In the genomic region with DNA sequence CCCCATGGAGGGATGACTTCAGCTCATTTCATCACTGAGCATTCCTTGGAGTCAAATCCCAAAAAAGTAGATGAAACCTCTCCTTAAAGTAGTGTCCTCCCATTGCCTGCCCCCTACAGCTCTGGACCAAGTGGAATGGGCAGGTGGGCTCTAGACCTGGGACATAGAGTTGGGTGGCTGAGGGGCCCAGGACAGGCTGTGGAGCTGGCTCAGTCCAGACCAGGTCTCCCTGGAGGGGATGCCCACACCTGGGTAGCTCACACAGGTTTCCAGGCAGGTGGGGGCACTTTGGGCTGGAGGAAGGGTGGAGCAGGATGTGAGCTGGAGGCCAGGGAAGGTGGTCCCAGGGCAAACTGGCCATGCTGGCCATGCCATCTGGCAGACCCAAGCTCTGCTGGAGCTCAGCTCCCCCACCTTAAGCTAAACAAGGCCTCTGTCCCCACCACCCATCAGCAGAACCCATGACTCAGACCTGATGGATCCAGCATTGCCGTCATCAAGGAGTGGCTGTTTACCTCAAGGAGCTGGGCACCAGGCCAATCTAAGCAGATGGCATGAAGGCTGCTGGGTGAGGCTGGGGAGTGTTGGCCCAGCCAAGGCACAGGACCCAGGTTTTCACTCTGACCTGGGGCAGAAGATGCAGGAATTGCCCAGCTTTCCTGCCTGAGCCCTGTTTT, we compare ENCODE assay signal across 10 cellular contexts. TPM values are rescaled to one million over a fixed set of nuclear protein-coding genes. Genes with fewer than 3 reads are reported as not detected.
DNase-seq lines count a peak whose midpoint lies in the region; ATAC-seq and TF ChIP-seq lines count a peak whose summit lies in the region.
"Had no signal": no experiment of that assay in that cellular context is flagged by ENCODE, and none has a peak within 500 bp of the region (broad histone marks: within the 10 kb centered on the region; RNA-seq: fewer than 3 reads in every experiment).

No MANE protein-coding gene starts in this region.

- TF ChIP-seq CTCF in HFFc6 (IDR thresholded peaks at IDR 0.05) (no peak), osteocyte (IDR thresholded peaks at IDR 0.05) (no peak), WTC11 (IDR thresholded peaks at IDR 0.05) (no peak)

- ATAC-seq in GM18861 (IDR thresholded peaks at IDR 0.05; ENCODE audit: unreplicated experiment) = no peak
- no peak for ATAC-seq in WTC11

- H3K27ac Mint-ChIP-seq in HFFc6 (peak overlapping the region; percentile 63), osteocyte (ENCODE audit: unreplicated experiment) (no peak overlapping the region), WTC11 (no peak overlapping the region)

- POLR2A ChIA-PET in WTC11 (lab: Charles Lee) = no interaction called here

- CTCF ChIA-PET in WTC11 (lab: Charles Lee) = interaction anchor here (1.8 kb wide), 1 partner anchor 9 kb away, joined by 4 read pairs; no protein-coding TSS in a partner anchor

- H3K27me3 Mint-ChIP-seq in HFFc6 (ENCODE audit: insufficient read depth) (peaks cover 8% of the 10 kb centered on the region), osteocyte (ENCODE audit: unreplicated experiment) (peaks cover 3% of the 10 kb centered on the region), WTC11 (ENCODE audit: low read depth) (peaks cover 24% of the 10 kb centered on the region)

- peak; percentile 71 for DNase-seq in AG08395 (ENCODE audit: low spot score)
- peak; percentile 90 for DNase-seq in HFFc6
- peak; percentile 45 for DNase-seq in T1000 (lab: John Stamatoyannopoulos, UW)
- peak; percentile 86 for DNase-seq in kidney glomerular epithelial cell (lab: John Stamatoyannopoulos, UW)
- no peak for DNase-seq in effector CD8-positive, alpha-beta T cell (lab: John Stamatoyannopoulos, UW)
- no peak for DNase-seq in osteocyte (ENCODE audit: extremely low spot score, unreplicated experiment)
- DNase-seq in WTC11 (ENCODE audit: low spot score) = no peak
- DNase-seq: activated naive CD4-positive, alpha-beta T cell treated with anti-CD3 and anti-CD28 coated beads, Interleukin-2, amount 50 U/mL, for 16 hours; NCI-H1092 had no signal

- H3K9me3 Mint-ChIP-seq in HFFc6 = no peaks in the 10 kb centered on the region
- no peaks in the 10 kb centered on the region for H3K9me3 Mint-ChIP-seq in osteocyte (ENCODE audit: unreplicated experiment)
- no peaks in the 10 kb centered on the region for H3K9me3 Mint-ChIP-seq in WTC11

- H3K36me3 Mint-ChIP-seq in HFFc6 (ENCODE audit: low read depth) (0 out of 2 replicates have a peak, but pooled peaks cover 5% of the 10 kb centered on the region), osteocyte (ENCODE audit: unreplicated experiment) (no peaks in the 10 kb centered on the region), WTC11 (no peaks in the 10 kb centered on the region)

- H3K4me3 Mint-ChIP-seq in HFFc6 = no peak overlapping the region; the same call in 1 of the 2 replicates
- no peak overlapping the region for H3K4me3 Mint-ChIP-seq in osteocyte (ENCODE audit: unreplicated experiment)
- H3K4me3 Mint-ChIP-seq in WTC11 = no peak overlapping the region

- H3K4me1 Mint-ChIP-seq in HFFc6 (ENCODE audit: low read depth) (peaks cover 62% of the 10 kb centered on the region), osteocyte (ENCODE audit: unreplicated experiment) (peaks cover 12% of the 10 kb centered on the region), WTC11 (no peaks in the 10 kb centered on the region)

TF ChIP-seq in WTC11, 78 proteins besides CTCF, POLR2A, EP300 and RAD21:
- no peak for TF ChIP-seq IRF2 (CRISPR knock-in tag; IDR thresholded peaks at IDR 0.05; ENCODE audit: borderline replicate concordance, low read depth)
- TF ChIP-seq, protein P1, sequence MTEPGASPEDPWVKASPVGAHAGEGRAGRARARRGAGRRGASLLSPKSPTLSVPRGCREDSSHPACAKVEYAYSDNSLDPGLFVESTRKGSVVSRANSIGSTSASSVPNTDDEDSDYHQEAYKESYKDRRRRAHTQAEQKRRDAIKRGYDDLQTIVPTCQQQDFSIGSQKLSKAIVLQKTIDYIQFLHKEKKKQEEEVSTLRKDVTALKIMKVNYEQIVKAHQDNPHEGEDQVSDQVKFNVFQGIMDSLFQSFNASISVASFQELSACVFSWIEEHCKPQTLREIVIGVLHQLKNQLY (CRISPR knock-in tag; IDR thresholded peaks at IDR 0.05) = no peak
- no peak for TF ChIP-seq OVOL2 (CRISPR knock-in tag; IDR thresholded peaks at IDR 0.05; ENCODE audit: borderline replicate concordance)
- no peak for TF ChIP-seq NFYB (CRISPR knock-in tag; conservative IDR thresholded peaks at IDR 0.05; ENCODE audit: low read depth)
- TF ChIP-seq NR3C1 (CRISPR knock-in tag; conservative IDR thresholded peaks at IDR 0.05; ENCODE audit: low read depth) = no peak
- no peak for TF ChIP-seq GRHL2 (CRISPR knock-in tag; IDR thresholded peaks at IDR 0.05; ENCODE audit: insufficient replicate concordance, severe bottlenecking)
- no peak for TF ChIP-seq RELA (CRISPR knock-in tag; IDR thresholded peaks at IDR 0.05; ENCODE audit: borderline replicate concordance)
- TF ChIP-seq NFATC4 (CRISPR knock-in tag; IDR thresholded peaks at IDR 0.05) = no peak
- TF ChIP-seq GABPB1 (CRISPR knock-in tag; IDR thresholded peaks at IDR 0.05) = no peak
- TF ChIP-seq, protein P2, sequence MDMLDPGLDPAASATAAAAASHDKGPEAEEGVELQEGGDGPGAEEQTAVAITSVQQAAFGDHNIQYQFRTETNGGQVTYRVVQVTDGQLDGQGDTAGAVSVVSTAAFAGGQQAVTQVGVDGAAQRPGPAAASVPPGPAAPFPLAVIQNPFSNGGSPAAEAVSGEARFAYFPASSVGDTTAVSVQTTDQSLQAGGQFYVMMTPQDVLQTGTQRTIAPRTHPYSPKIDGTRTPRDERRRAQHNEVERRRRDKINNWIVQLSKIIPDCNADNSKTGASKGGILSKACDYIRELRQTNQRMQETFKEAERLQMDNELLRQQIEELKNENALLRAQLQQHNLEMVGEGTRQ (CRISPR knock-in tag; IDR thresholded peaks at IDR 0.05) = no peak
- TF ChIP-seq TCF7 (CRISPR knock-in tag; IDR thresholded peaks at IDR 0.05; ENCODE audit: low read depth) = no peak
- no peak for TF ChIP-seq ZNF263 (CRISPR knock-in tag; IDR thresholded peaks at IDR 0.05; ENCODE audit: low read depth)
- TF ChIP-seq TEAD4 (CRISPR knock-in tag; IDR thresholded peaks at IDR 0.05) = no peak

RNA-seq across cellular contexts. Expression of gene SPINK4, which starts 6.2 kb away (rescaled TPM):
- not detected for total RNA-seq in HFFc6 (2021; fragmentation: NEBNext Ultra II Directional; extraction: Animal tissue kit (Norgen Biotek cat#: 25700))
- total RNA-seq in osteocyte = not detected in 2 replicates
- total RNA-seq in WTC11 (2021) = not detected in 3 replicates

RNA-seq across cellular contexts. Expression of gene BAG1, which starts 30.7 kb away (rescaled TPM):
- 10 to 100 TPM; 22.5 to 31.3 (median 27.6) TPM for total RNA-seq in HFFc6 (2021; fragmentation: NEBNext Ultra II Directional; extraction: Animal tissue kit (Norgen Biotek cat#: 25700))
- total RNA-seq in osteocyte (64.5 and 73.9 TPM in 2 replicates), WTC11 (2021) (44.7 to 52.9 TPM (median 48.2 TPM) in 3 replicates)

RNA-seq across cellular contexts. Expression of gene CHMP5, which starts 31.1 kb away (rescaled TPM):
- 10 to 100 TPM; 75.5 to 90.2 (median 78.8) TPM for total RNA-seq in HFFc6 (2021; fragmentation: NEBNext Ultra II Directional; extraction: Animal tissue kit (Norgen Biotek cat#: 25700))
- total RNA-seq in osteocyte = 63.7 and 64.4 TPM in 2 replicates
- 46.2 to 50.6 TPM (median 46.9 TPM) in 3 replicates for total RNA-seq in WTC11 (2021)

RNA-seq across cellular contexts. Expression of gene NFX1, which starts 56.5 kb away (rescaled TPM):
- total RNA-seq in HFFc6 (2021; fragmentation: NEBNext Ultra II Directional; extraction: Animal tissue kit (Norgen Biotek cat#: 25700)) = 10 to 100 TPM; 25.7 to 28.0 (median 27.8) TPM
- total RNA-seq in osteocyte = 36.1 and 39.9 TPM in 2 replicates
- 25.4 to 30.9 TPM (median 26.5 TPM) in 3 replicates for total RNA-seq in WTC11 (2021)

Comparison
In these comparisons a context has a peak if more than half of its experiments do, and no peak if none do; other contexts are left out.
1. DNase-seq: peak in AG08395 (single experiment), HFFc6 (single experiment), T1000 (single experiment) and kidney glomerular epithelial cell (single experiment); none in effector CD8-positive, alpha-beta T cell (single experiment), osteocyte (single experiment) and WTC11 (single experiment).